22 cellular contexts compared by ENCODE assay signal in the genomic region with DNA sequence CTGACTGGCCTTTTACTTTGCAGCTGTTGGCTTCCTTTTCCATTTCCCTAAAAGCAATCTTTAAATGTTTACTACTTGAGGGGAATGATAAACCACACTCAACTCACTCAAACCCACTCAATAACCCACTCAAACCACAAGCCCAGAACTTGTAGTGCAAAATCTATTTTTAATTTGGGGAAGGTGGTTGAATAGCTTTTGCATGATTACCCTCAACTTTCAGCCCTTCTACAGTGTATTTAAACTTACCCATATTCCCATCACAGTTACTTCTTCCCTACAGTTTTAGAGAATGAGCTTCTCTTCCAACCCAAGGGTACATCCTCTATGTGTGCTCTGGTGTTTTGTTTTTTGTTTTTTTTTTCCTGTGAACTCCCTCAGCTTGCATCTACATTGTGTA.
"Had no signal": no experiment of that assay in that cellular context is flagged by ENCODE, and none has a peak within 500 bp of the region (broad histone marks: within the 10 kb centered on the region; RNA-seq: fewer than 3 reads in every experiment).

No MANE protein-coding gene starts in this region.

- H3K36me3 ChIP-seq: brain microvascular endothelial cell had no signal

- ATAC-seq: activated CD8-positive, alpha-beta memory T cell treated with anti-CD3 and anti-CD28 coated beads, Interleukin-2, amount 10 ng/mL, durations not matched to agents 7 days and 5 days; PC-3; T-helper 17 cell had no signal

- H3K27me3 ChIP-seq: brain microvascular endothelial cell had no signal

- H3K27ac ChIP-seq: brain microvascular endothelial cell had no signal

- DNase-seq: activated B cell treated with CpG ODN at 0.5 μM for 24 hours; activated CD4-positive, alpha-beta T cell treated with anti-CD3 and anti-CD28 coated beads for 1 hour; activated CD4-positive, alpha-beta T cell treated with anti-CD3 and anti-CD28 coated beads, Interleukin-2, amount 10 ng/mL, durations not matched to agents 24 days and 14 days; activated CD4-positive, alpha-beta T cell treated with anti-CD3 and anti-CD28 coated beads, Interleukin-2, amount 50 U/mL, for 48 hours; activated CD8-positive, alpha-beta memory T cell treated with anti-CD3 and anti-CD28 coated beads, Interleukin-2, amount 10 ng/mL, durations not matched to agents 7 days and 5 days; activated gamma-delta T cell; activated naive CD4-positive, alpha-beta T cell treated with anti-CD3 and anti-CD28 coated beads for 36 hours; activated T-cell treated with anti-CD3 and anti-CD28 coated beads, Interleukin-2, amount 50 U/mL, for 24 hours; amygdala; brain microvascular endothelial cell; cerebellar nuclear complex; Karpas-422; NCI-H1105; NCI-H1436; NCI-H187; NCI-H2081; NCI-H510A treated with DMSO at 0.1 percent for 48 hours; NCI-H69; PC-3; SIG-M5; T-helper 17 cell; T-helper 9 cell had no signal
